ENCODE assay signal across 23 cellular contexts in genomic region chr2:80322337-80322920, GRCh38. TPM values are rescaled to one million over a fixed set of nuclear protein-coding genes. Genes with fewer than 3 reads are reported as not detected.
DNase-seq lines count a peak whose midpoint lies in the region; ATAC-seq and TF ChIP-seq lines count a peak whose summit lies in the region.
"Had no signal": no experiment of that assay in that cellular context is flagged by ENCODE, and none has a peak within 500 bp of the region (broad histone marks: within the 10 kb centered on the region; RNA-seq: fewer than 3 reads in every experiment).

No MANE protein-coding gene starts in this region.

- H3K4me1 Mint-ChIP-seq in Caco-2 (ENCODE audit: low read depth, unreplicated experiment) = no peaks in the 10 kb centered on the region
- H3K4me1 Mint-ChIP-seq: CD4-positive, alpha-beta memory T cell had no signal

- TF ChIP-seq CTCF in astrocyte of the cerebellum (IDR thresholded peaks at IDR 0.05; ENCODE audit: low read depth, low read length, missing control alignments) (no peak), Caco-2 (IDR thresholded peaks at IDR 0.05; ENCODE audit: insufficient read depth in 1 of 2, low read depth in 1 of 2, low read length in 1 of 2, severe bottlenecking in 1 of 2, unreplicated experiment in 1 of 2) (no peak)

- CTCF ChIA-PET in Caco-2 (lab: Charles Lee) = interaction anchor here (1.0 to 1.9 kb wide), 2 partner anchors 177 kb away, joined by 3 to 4 read pairs; no protein-coding TSS in a partner anchor

- POLR2A ChIA-PET in Caco-2 (lab: Charles Lee) = no interaction called here

- H3K4me3 ChIP-seq in astrocyte of the cerebellum (ENCODE audit: low read depth, low read length) (peak overlapping the region; percentile 10), iPS-18a (ENCODE audit: low read length) (peak overlapping the region; percentile 42), trophoblast cell (ENCODE audit: low read depth, low read length) (no peak overlapping the region), Caco-2 (ENCODE audit: low read depth, low read length) (no peak overlapping the region)
- H3K4me3 ChIP-seq: cardiac muscle cell, transverse colon had no signal

- H3K79me2 ChIP-seq in trophoblast cell (ENCODE audit: control insufficient read depth, insufficient read depth, low read length, poor library complexity) = no peaks in the 10 kb centered on the region

- H3K9ac ChIP-seq in iPS-18a (ENCODE audit: low read length) (no peak overlapping the region), trophoblast cell (ENCODE audit: low read length) (no peak overlapping the region)

- no peaks in the 10 kb centered on the region for H3K9me3 Mint-ChIP-seq in Caco-2 (ENCODE audit: unreplicated experiment)
- H3K9me3 Mint-ChIP-seq: nephron; T-helper 1 cell treated with Interleukin-12 subunit alpha and Interleukin-12 subunit beta and Interleukin-4 antibody, amounts not matched to agents 30 μg/mL and 1 μg/mL, for 36 hours had no signal

- no CpG with 5 or more reads among the region's 41 CpGs for WGBS in trophoblast cell (ENCODE audit: extremely low coverage, insufficient coverage, insufficient read length)

- in situ Hi-C loops in astrocyte of the cerebellum (cut with HindIII; ENCODE audit: low sequenced_read_pairs) = no loop called here

- H3K27me3 Mint-ChIP-seq in Caco-2 (ENCODE audit: insufficient read depth, unreplicated experiment) = peaks cover 7% of the 10 kb centered on the region
- H3K27me3 Mint-ChIP-seq: CD4-positive, alpha-beta memory T cell had no signal

- H4K12ac ChIP-seq in trophoblast cell (ENCODE audit: low read depth, low read length) = no peak overlapping the region

- H3K9me3 ChIP-seq in iPS-18a (ENCODE audit: control insufficient read depth, low read depth, low read length) = no peaks in the 10 kb centered on the region
- no peaks in the 10 kb centered on the region for H3K9me3 ChIP-seq in trophoblast cell (ENCODE audit: insufficient read depth, low read depth, low read length)
- H3K9me3 ChIP-seq in Caco-2 = no peaks in the 10 kb centered on the region
- H3K9me3 ChIP-seq: transverse colon had no signal

- no peak overlapping the region for H3K18ac ChIP-seq in trophoblast cell (ENCODE audit: low read length)

- H3K36me3 ChIP-seq in iPS-18a (ENCODE audit: control insufficient read depth, low read depth, low read length) (no peaks in the 10 kb centered on the region), trophoblast cell (ENCODE audit: control insufficient read depth in 1 of 2, insufficient read depth in 2 of 2, low read length in 2 of 2) (no peaks in the 10 kb centered on the region), Caco-2 (ENCODE audit: control insufficient read depth, insufficient read depth, low read length) (no peaks in the 10 kb centered on the region)
- H3K36me3 ChIP-seq: cardiac muscle cell, transverse colon had no signal

- intact Hi-C loops in Caco-2 (cut with micrococcal nuclease; ENCODE audit: unreplicated experiment) = no loop called here

- no peak overlapping the region for H3K4ac ChIP-seq in trophoblast cell (ENCODE audit: low read depth, low read length)

- DNase-seq in GM03348 (ENCODE audit: low spot score) = peak; percentile 10
- DNase-seq in astrocyte of the cerebellum (ENCODE audit: low read depth) = no peak
- no peak for DNase-seq in trophoblast cell
- no peak for DNase-seq in activated naive CD4-positive, alpha-beta T cell treated with anti-CD3 and anti-CD28 coated beads, Interleukin-2, amount 50 U/mL, for 16 hours
- DNase-seq in Caco-2 = no peak
- DNase-seq in NCI-H82 (lab: John Stamatoyannopoulos, UW) = no peak
- DNase-seq: activated CD8-positive, alpha-beta memory T cell treated with anti-CD3 and anti-CD28 coated beads for 24 hours; CD4-positive, alpha-beta memory T cell; DMS79; effector CD4-positive, alpha-beta T cell; kidney; NCI-H2029 treated with DMSO at 0.1 percent for 48 hours; NCI-H510A treated with DMSO at 0.1 percent for 48 hours; SHP77 treated with DMSO at 0.1 percent for 48 hours; stimulated activated naive CD8-positive, alpha-beta T cell treated with anti-CD3 and anti-CD28 coated beads, Interleukin-15, Interleukin-2, amounts not matched to agents 100 U/mL and 50 U/mL, for 24 hours; transverse colon had no signal

- H2BK120ac ChIP-seq in trophoblast cell (ENCODE audit: insufficient read depth, low read length, poor library complexity) = no peak overlapping the region

- H3K27ac Mint-ChIP-seq in Caco-2 (ENCODE audit: unreplicated experiment) = no peak overlapping the region
- H3K27ac Mint-ChIP-seq: CD4-positive, alpha-beta memory T cell; nephron; T-helper 1 cell treated with Interleukin-12 subunit alpha and Interleukin-12 subunit beta and Interleukin-4 antibody, amounts not matched to agents 30 μg/mL and 1 μg/mL, for 36 hours had no signal

- H3K36me3 Mint-ChIP-seq in Caco-2 (ENCODE audit: insufficient read depth, unreplicated experiment) = no peaks in the 10 kb centered on the region
- H3K36me3 Mint-ChIP-seq: CD4-positive, alpha-beta memory T cell had no signal

- H2AK5ac ChIP-seq in trophoblast cell (ENCODE audit: low read length) = no peak overlapping the region

- H2BK12ac ChIP-seq in trophoblast cell (ENCODE audit: low read length) = no peak overlapping the region

- H3K4me1 ChIP-seq in iPS-18a (ENCODE audit: control insufficient read depth, low read depth, low read length) (peaks cover 41% of the 10 kb centered on the region), trophoblast cell (ENCODE audit: control insufficient read depth in 1 of 2, insufficient read depth in 2 of 2, low read length in 2 of 2) (peaks cover 0 to 3% of the 10 kb centered on the region in 2 experiments), Caco-2 (no peaks in the 10 kb centered on the region)
- H3K4me1 ChIP-seq: transverse colon had no signal

- no peak overlapping the region for H3K4me3 Mint-ChIP-seq in Caco-2 (ENCODE audit: unreplicated experiment)
- H3K4me3 Mint-ChIP-seq: CD4-positive, alpha-beta memory T cell; nephron; T-helper 1 cell treated with Interleukin-12 subunit alpha and Interleukin-12 subunit beta and Interleukin-4 antibody, amounts not matched to agents 30 μg/mL and 1 μg/mL, for 36 hours had no signal

- H3K14ac ChIP-seq in trophoblast cell (ENCODE audit: low read length) = no peak overlapping the region

- no peak overlapping the region for H4K91ac ChIP-seq in trophoblast cell (ENCODE audit: low read depth, low read length)

- no peak overlapping the region for H2BK5ac ChIP-seq in trophoblast cell (ENCODE audit: low read depth, low read length, poor library complexity)

- no peak overlapping the region for H2AFZ ChIP-seq in trophoblast cell (ENCODE audit: insufficient read depth, low read length, poor library complexity)

- BruUV-seq in Caco-2 (replicated peaks; lab: Mats Ljungman, UMichigan) = no TSS peak

- H3K27me3 ChIP-seq in iPS-18a (ENCODE audit: control insufficient read depth, insufficient read depth, low read length) = peaks cover 38% of the 10 kb centered on the region
- H3K27me3 ChIP-seq in trophoblast cell (ENCODE audit: insufficient read depth, low read length) = no peaks in the 10 kb centered on the region
- no peaks in the 10 kb centered on the region for H3K27me3 ChIP-seq in Caco-2 (replicated peaks; ENCODE audit: control insufficient read depth, insufficient read depth, low read length)
- H3K27me3 ChIP-seq: cardiac muscle cell had no signal

- ATAC-seq in GM21423 (IDR thresholded peaks at IDR 0.05; ENCODE audit: unreplicated experiment) = no peak
- ATAC-seq: stimulated activated naive CD8-positive, alpha-beta T cell treated with anti-CD3 and anti-CD28 coated beads, Interleukin-15, Interleukin-2, amounts not matched to agents 100 U/mL and 50 U/mL, for 24 hours had no signal

- no peaks in the 10 kb centered on the region for H3K79me1 ChIP-seq in trophoblast cell (ENCODE audit: low read length)

- no peak overlapping the region for H3K27ac ChIP-seq in iPS-18a (ENCODE audit: low read length)
- no peak overlapping the region for H3K27ac ChIP-seq in trophoblast cell (ENCODE audit: low read depth, low read length)
- H3K27ac ChIP-seq: cardiac muscle cell, transverse colon had no signal

- peak overlapping the region; percentile 51 for H3K4me2 ChIP-seq in trophoblast cell (ENCODE audit: low read length)

- no peak overlapping the region for H4K8ac ChIP-seq in trophoblast cell (ENCODE audit: low read depth, low read length)

- H3K23ac ChIP-seq in trophoblast cell (ENCODE audit: low read length) = no peak overlapping the region

RNA-seq across cellular contexts. Expression of gene LRRTM1, which starts 17.9 kb away (rescaled TPM):
- 0.25 TPM in 2 replicates for polyA plus RNA-seq in trophoblast cell (2013)
- not detected in 2 replicates for total RNA-seq in Caco-2 (2022)
- total RNA-seq: CD4-positive, alpha-beta memory T cell; mesenteric fat pad; renal cortical epithelial cell had no signal
- polyA plus RNA-seq: CD4-positive, alpha-beta memory T cell had no signal

Comparison
In these comparisons a context has a peak if more than half of its experiments do, and no peak if none do; other contexts are left out.
1. H3K4me3 ChIP-seq: peak in astrocyte of the cerebellum (single experiment) and iPS-18a (single experiment); none in trophoblast cell (single experiment) and Caco-2 (single experiment).